1 cellular context compared by ENCODE assay signal in genomic region chr9:136858844-136859757, GRCh38.
TF ChIP-seq lines count a peak whose summit lies in the region.

No MANE protein-coding gene starts in this region.

TF ChIP-seq in H1, 55 proteins besides CTCF, POLR2A, EP300 and RAD21:
- TF ChIP-seq POU5F1 (IDR thresholded peaks at IDR 0.05; ENCODE audit: low read depth, low read length) (no peak), CEBPB (IDR thresholded peaks at IDR 0.05; ENCODE audit: low read depth, low read length) (no peak), ZNF274 (IDR thresholded peaks at IDR 0.05; ENCODE audit: borderline replicate concordance, extremely low read depth, low read length) (no peak), CREB1 (IDR thresholded peaks at IDR 0.05) (no peak), BRCA1 (IDR thresholded peaks at IDR 0.05; ENCODE audit: low read depth, low read length) (no peak), KDM4A (IDR thresholded peaks at IDR 0.05; ENCODE audit: low read depth, low read length, severe bottlenecking) (no peak), ATF3 (IDR thresholded peaks at IDR 0.05; ENCODE audit: insufficient read depth, low read depth, low read length) (no peak), TEAD4 (IDR thresholded peaks at IDR 0.05; ENCODE audit: low read depth, low read length) (no peak), RBBP5 (IDR thresholded peaks at IDR 0.05; ENCODE audit: borderline replicate concordance, low read depth, low read length) (no peak), KDM1A (IDR thresholded peaks at IDR 0.05; ENCODE audit: borderline replicate concordance, low read length) (no peak), HDAC6 (IDR thresholded peaks at IDR 0.05; ENCODE audit: low read depth, low read length) (no peak), NRF1 (IDR thresholded peaks at IDR 0.05; ENCODE audit: low read depth, low read length) (no peak), EGR1 (IDR thresholded peaks at IDR 0.05; ENCODE audit: borderline replicate concordance, low read depth, low read length) (no peak), RNF2 (IDR thresholded peaks at IDR 0.05; ENCODE audit: borderline replicate concordance, low read depth, low read length, missing control alignments, poor library complexity, severe bottlenecking) (no peak), HDAC2 (IDR thresholded peaks at IDR 0.05; ENCODE audit: borderline replicate concordance in 1 of 2, low read depth in 2 of 2, low read length in 2 of 2) (no peak), SP1 (IDR thresholded peaks at IDR 0.05; ENCODE audit: low read depth, low read length) (no peak), FOSL1 (IDR thresholded peaks at IDR 0.05; ENCODE audit: insufficient read depth, low read depth, low read length) (no peak)
